ENCODE assay signal across 15 cellular contexts in the genomic region with DNA sequence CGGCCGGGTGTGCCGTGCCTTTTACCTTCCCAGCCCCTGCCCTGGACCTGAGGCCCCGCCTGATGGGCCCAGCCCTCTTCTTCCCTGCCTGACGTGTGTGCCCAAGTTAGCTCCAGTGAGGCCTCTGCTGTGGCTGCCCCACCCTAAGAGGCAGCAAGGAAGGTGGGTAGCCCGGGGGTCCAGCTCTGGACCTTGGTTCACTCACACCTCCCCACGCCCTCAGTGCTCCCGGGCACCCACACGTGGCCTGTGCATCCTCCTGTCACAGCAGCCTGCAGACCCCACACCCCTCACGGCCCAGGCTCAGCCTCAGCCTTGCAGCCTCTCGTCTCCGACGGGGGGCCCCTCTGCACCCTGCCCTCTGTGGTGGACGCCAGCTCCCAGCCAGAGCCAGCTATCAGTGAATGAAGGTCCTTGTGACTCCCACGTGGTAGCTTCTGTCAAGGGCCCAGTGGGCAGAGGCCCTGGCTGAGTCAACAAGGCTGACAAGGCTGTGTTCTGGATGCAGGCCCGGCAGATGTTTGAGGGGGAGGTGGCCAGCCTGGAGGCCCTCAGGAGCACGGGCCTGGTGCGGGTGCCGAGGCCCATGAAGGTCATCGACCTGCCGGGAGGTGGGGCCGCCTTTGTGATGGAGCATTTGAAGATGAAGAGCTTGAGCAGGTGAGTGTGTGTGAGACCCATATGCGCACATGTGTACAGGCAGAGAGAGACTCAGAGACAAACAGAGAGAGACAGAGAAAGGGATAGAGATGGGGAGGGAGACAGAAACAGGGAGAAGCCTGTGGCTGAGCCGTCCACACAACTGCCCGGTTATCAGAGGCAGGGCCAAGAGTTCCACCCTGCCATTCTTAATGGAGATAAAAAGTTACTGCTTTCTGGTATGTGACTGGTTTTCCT. TPM values are rescaled to one million over a fixed set of nuclear protein-coding genes. Genes with fewer than 3 reads are reported as not detected.
A peak's percentile ranks its signal among the peaks of the same experiment; 100 is the strongest.
DNase-seq lines count a peak whose midpoint lies in the region; ATAC-seq and TF ChIP-seq lines count a peak whose summit lies in the region.
"Had no signal": no experiment of that assay in that cellular context is flagged by ENCODE, and none has a peak within 500 bp of the region (broad histone marks: within the 10 kb centered on the region; RNA-seq: fewer than 3 reads in every experiment).

No MANE protein-coding gene starts in this region.

- DNase-seq in COLO829 (ENCODE audit: low spot score) (peak; percentile 46), WTC11 (ENCODE audit: low spot score) (no peak), left ventricle myocardium superior (peak; percentile 89), ovary (peak; percentile 62 to 81 (median 79)), DMS79 treated with DMSO at 0.1 percent for 48 hours (lab: John Stamatoyannopoulos, UW) (no peak), T1000 (lab: John Stamatoyannopoulos, UW) (no peak), Karpas-422 (no peak)
- DNase-seq: activated CD4-positive, alpha-beta T cell treated with anti-CD3 and anti-CD28 coated beads for 48 hours; EL; mammary epithelial cell; MM.1S; NCI-H510A; SJCRH30 had no signal

- POLR2A ChIA-PET in WTC11 (lab: Charles Lee), result no interaction called here

- peaks cover 24% of the 10 kb centered on the region for H3K9me3 Mint-ChIP-seq in WTC11

- H3K4me3 ChIP-seq in ovary (no peak overlapping the region), Karpas-422 (ENCODE audit: low read length) (no peak overlapping the region)
- H3K4me3 ChIP-seq: SJCRH30 had no signal

- CTCF ChIA-PET in WTC11 (lab: Charles Lee), result no interaction called here

- H3K27ac ChIP-seq in ovary (peak overlapping the region; percentile 17 to 32), Karpas-422 (ENCODE audit: low read length) (no peak overlapping the region)
- H3K27ac ChIP-seq: SJCRH30 had no signal

- H3K36me3 Mint-ChIP-seq in WTC11, result peaks cover 42% of the 10 kb centered on the region

- intact Hi-C loops in left ventricle myocardium superior (cut with micrococcal nuclease) (no loop called here), ovary (cut with DNase I) (loop anchor here in 1 of 4 donors (5.0 kb wide), 1 partner anchor 91 kb away; a partner anchor contains a TSS)

- TF ChIP-seq CTCF in WTC11 (IDR thresholded peaks at IDR 0.05) (no peak), ovary (IDR thresholded peaks at IDR 0.05) (no peak)

- 41 to 53% (median 47%) methylated on average over 24 to 25 of the region's 25 CpGs for WGBS in ovary, 3 donors

- no peaks in the 10 kb centered on the region for H3K79me2 ChIP-seq in Karpas-422 (ENCODE audit: low read length)

- H4K20me1 ChIP-seq in Karpas-422 (ENCODE audit: insufficient read depth, low read depth, low read length), result no peaks in the 10 kb centered on the region

- no peaks in the 10 kb centered on the region for H3K9me2 ChIP-seq in Karpas-422 (replicated peaks; ENCODE audit: insufficient read depth, low read length)

- no peak overlapping the region for H3K9ac ChIP-seq in Karpas-422 (ENCODE audit: low read length)

- H3K4me1 Mint-ChIP-seq in WTC11, result peaks cover 4% of the 10 kb centered on the region; the same call in 1 of the 2 replicates
- H3K4me1 Mint-ChIP-seq: activated T-helper 17 cell treated with anti-CD3 and anti-CD28 coated beads, Interleukin-2, amount 50 U/mL, for 72 hours had no signal

- H3K27me3 ChIP-seq in ovary, result no peaks in the 10 kb centered on the region
- no peaks in the 10 kb centered on the region for H3K27me3 ChIP-seq in Karpas-422 (ENCODE audit: low read length)
- H3K27me3 ChIP-seq: SJCRH30 had no signal

- no peak for TF ChIP-seq EP300 in ovary (IDR thresholded peaks at IDR 0.05)

- TF ChIP-seq POLR2A in ovary (IDR thresholded peaks at IDR 0.05), result no peak

- H3K36me3 ChIP-seq in ovary, result no peaks in the 10 kb centered on the region
- H3K36me3 ChIP-seq in Karpas-422 (ENCODE audit: insufficient read depth, low read length), result peaks cover 30% of the 10 kb centered on the region

- no peak overlapping the region for H3K4me2 ChIP-seq in Karpas-422 (ENCODE audit: low read depth, low read length, poor library complexity, severe bottlenecking)

- H3K4me3 Mint-ChIP-seq in WTC11, result no peak overlapping the region
- H3K4me3 Mint-ChIP-seq: activated T-helper 17 cell treated with anti-CD3 and anti-CD28 coated beads, Interleukin-2, amount 50 U/mL, for 72 hours had no signal

- ATAC-seq in WTC11 (no peak), left ventricle myocardium superior (peak; percentile 89), GM21576 (IDR thresholded peaks at IDR 0.05; ENCODE audit: unreplicated experiment) (no peak)
- ATAC-seq: activated T-helper 17 cell treated with anti-CD3 and anti-CD28 coated beads, Interleukin-2, amount 50 U/mL, for 72 hours had no signal

- peaks cover 13% of the 10 kb centered on the region for H3K27me3 Mint-ChIP-seq in WTC11 (ENCODE audit: low read depth)
- H3K27me3 Mint-ChIP-seq: activated T-helper 17 cell treated with anti-CD3 and anti-CD28 coated beads, Interleukin-2, amount 50 U/mL, for 72 hours had no signal

- H3K4me1 ChIP-seq in ovary (ENCODE audit: insufficient read depth) (peaks cover 11% of the 10 kb centered on the region), Karpas-422 (ENCODE audit: low read length) (no peaks in the 10 kb centered on the region)
- H3K4me1 ChIP-seq: SJCRH30 had no signal

- H3K9me3 ChIP-seq in ovary, result peaks cover 0 to 8% of the 10 kb centered on the region in 2 donors
- H3K9me3 ChIP-seq in Karpas-422 (ENCODE audit: low read length), result no peaks in the 10 kb centered on the region

- no peak overlapping the region for H3K27ac Mint-ChIP-seq in WTC11
- H3K27ac Mint-ChIP-seq: activated T-helper 17 cell treated with anti-CD3 and anti-CD28 coated beads, Interleukin-2, amount 50 U/mL, for 72 hours had no signal

- H2AFZ ChIP-seq in Karpas-422 (ENCODE audit: low read length), result no peak overlapping the region

TF ChIP-seq in WTC11, 78 proteins besides CTCF, POLR2A, EP300 and RAD21:
- TF ChIP-seq GABPB1 (CRISPR knock-in tag; IDR thresholded peaks at IDR 0.05) (peak; percentile 95), PRRX2 (CRISPR knock-in tag; IDR thresholded peaks at IDR 0.05) (no peak)
- TF ChIP-seq, protein P1, sequence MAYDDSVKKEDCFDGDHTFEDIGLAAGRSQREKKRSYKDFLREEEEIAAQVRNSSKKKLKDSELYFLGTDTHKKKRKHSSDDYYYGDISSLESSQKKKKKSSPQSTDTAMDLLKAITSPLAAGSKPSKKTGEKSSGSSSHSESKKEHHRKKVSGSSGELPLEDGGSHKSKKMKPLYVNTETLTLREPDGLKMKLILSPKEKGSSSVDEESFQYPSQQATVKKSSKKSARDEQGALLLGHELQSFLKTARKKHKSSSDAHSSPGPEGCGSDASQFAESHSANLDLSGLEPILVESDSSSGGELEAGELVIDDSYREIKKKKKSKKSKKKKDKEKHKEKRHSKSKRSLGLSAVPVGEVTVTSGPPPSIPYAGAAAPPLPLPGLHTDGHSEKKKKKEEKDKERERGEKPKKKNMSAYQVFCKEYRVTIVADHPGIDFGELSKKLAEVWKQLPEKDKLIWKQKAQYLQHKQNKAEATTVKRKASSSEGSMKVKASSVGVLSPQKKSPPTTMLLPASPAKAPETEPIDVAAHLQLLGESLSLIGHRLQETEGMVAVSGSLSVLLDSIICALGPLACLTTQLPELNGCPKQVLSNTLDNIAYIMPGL (CRISPR knock-in tag; IDR thresholded peaks at IDR 0.05), result no peak

RNA-seq across cellular contexts. Expression of a gene that starts 2.8 kb away (rescaled TPM):
- total RNA-seq in WTC11 (2021), result 19.3 to 23.6 TPM (median 21.2 TPM) in 3 replicates
- total RNA-seq in left ventricle myocardium superior, result 92.6 TPM
- 100 to 1,000 TPM in 1 of 7 donors, 10 to 100 TPM in 6; 14.5 to 106 (median 44.6) TPM for total RNA-seq in ovary
- 10 to 100 TPM; 12.0 to 22.0 TPM for polyA plus RNA-seq in ovary
- not detected in 2 replicates for total RNA-seq in Karpas-422 (2014; rRNA removed; shearing (Covaris generic); ENCODE audit: low replicate concordance)

RNA-seq across cellular contexts. Expression of a gene that starts 13.6 kb away (rescaled TPM):
- total RNA-seq in WTC11 (2021), result 170 to 176 TPM (median 173 TPM) in 3 replicates
- 53.4 TPM for total RNA-seq in left ventricle myocardium superior
- total RNA-seq in ovary, result 10 to 100 TPM; 44.4 to 88.3 (median 71.4) TPM
- 10 to 100 TPM; 29.2 to 55.9 TPM for polyA plus RNA-seq in ovary
- 26.2 and 28.7 TPM in 2 replicates for total RNA-seq in Karpas-422 (2014; rRNA removed; shearing (Covaris generic); ENCODE audit: low replicate concordance)

RNA-seq across cellular contexts. Expression of a gene that starts 21.7 kb away (rescaled TPM):
- total RNA-seq in WTC11 (2021) (19.7 to 24.4 TPM (median 23.2 TPM) in 3 replicates), left ventricle myocardium superior (14.0 TPM), ovary (10 to 100 TPM in 6 of 7 donors, 1 to 10 TPM in 1; 9.9 to 48.6 (median 39.0) TPM)
- polyA plus RNA-seq in ovary, result 10 to 100 TPM; 37.9 to 51.5 TPM
- total RNA-seq in Karpas-422 (2014; rRNA removed; shearing (Covaris generic); ENCODE audit: low replicate concordance), result 6.2 and 6.6 TPM in 2 replicates

RNA-seq across cellular contexts. Expression of a gene that starts 39.7 kb away (rescaled TPM):
- 2.7 to 4.4 TPM (median 3.1 TPM) in 3 replicates for total RNA-seq in WTC11 (2021)
- 21.3 TPM for total RNA-seq in left ventricle myocardium superior
- 10 to 100 TPM; 10.0 to 25.9 (median 14.9) TPM for total RNA-seq in ovary
- polyA plus RNA-seq in ovary, result 10 to 100 TPM in 1 of 2 donors, 1 to 10 TPM in 1; 9.2 to 18.6 TPM
- 1.7 and 1.8 TPM in 2 replicates for total RNA-seq in Karpas-422 (2014; rRNA removed; shearing (Covaris generic); ENCODE audit: low replicate concordance)

Comparison
In these comparisons a context has a peak if more than half of its experiments do, and no peak if none do; other contexts are left out.
1. DNase-seq: peak in COLO829 (single experiment), left ventricle myocardium superior (single experiment) and ovary (5 of 5); none in WTC11 (single experiment), DMS79 treated with DMSO at 0.1 percent for 48 hours (single experiment), T1000 (single experiment) and Karpas-422 (single experiment).
2. RNA of a gene that starts 2.8 kb away (total RNA-seq): 92.6 TPM in left ventricle myocardium superior (single experiment), 14.5 to 106 TPM in ovary and 19.3 to 23.6 TPM in WTC11; not detected in Karpas-422; every median in the first group is over 10 times any median in the second.